In genomic region chr7:50865450-50865849, GRCh38 we compare ENCODE assay signal across 27 cellular contexts.
"Had no signal": no experiment of that assay in that cellular context is flagged by ENCODE, and none has a peak within 500 bp of the region (broad histone marks: within the 10 kb centered on the region; RNA-seq: fewer than 3 reads in every experiment).

No MANE protein-coding gene starts in this region.

- ATAC-seq: activated CD4-positive, CD25-positive, alpha-beta regulatory T cell treated with anti-CD3 and anti-CD28 coated beads, Interleukin-2, amount 50 U/mL, for 24 hours; left ventricle myocardium superior; naive thymus-derived CD4-positive, alpha-beta T cell; stimulated activated naive B cell treated with anti-CD40 and anti-IgM and Interleukin-4, amounts not matched to agents 10 μg/mL and 1 μg/mL and 100 μg/mL, for 72 hours; T-helper 17 cell had no signal

- FAIRE-seq: endometrium had no signal

- H3K27ac ChIP-seq: adrenal gland, heart left ventricle, ovary, prostate gland, stomach, thyroid gland, WERI-Rb-1 had no signal

- H3K4me1 ChIP-seq: adrenal gland, stomach, thyroid gland had no signal

- H3K9me3 ChIP-seq: adrenal gland, heart left ventricle, ovary, prostate gland, stomach, thyroid gland had no signal

- H3K36me3 ChIP-seq: adrenal gland, heart left ventricle, ovary, prostate gland, stomach, thyroid gland, WERI-Rb-1 had no signal

- H3K27me3 ChIP-seq: adrenal gland, heart left ventricle, ovary, stomach, thyroid gland had no signal

- DNase-seq: activated CD4-positive, alpha-beta T cell treated with anti-CD3 and anti-CD28 coated beads for 48 hours; activated CD4-positive, alpha-beta T cell treated with anti-CD3 and anti-CD28 coated beads, Interleukin-2, amount 50 U/mL, for 48 hours; activated effector memory CD4-positive, alpha-beta T cell treated with Interleukin-2 at 50 U/mL for 16 hours; activated naive CD4-positive, alpha-beta T cell treated with Interleukin-2 at 50 U/mL for 16 hours; activated naive CD8-positive, alpha-beta T cell treated with anti-CD3 and anti-CD28 coated beads for 36 hours; adrenal gland; aorta; caudate nucleus; effector CD8-positive, alpha-beta T cell; foreskin fibroblast; heart left ventricle; kidney glomerular epithelial cell; left ventricle myocardium superior; midbrain; naive thymus-derived CD4-positive, alpha-beta T cell; ovary; stimulated activated CD4-positive, alpha-beta T cell treated with anti-CD3 and anti-CD28 coated beads, Interleukin-15, amount 100 ng/mL, for 24 hours; stimulated activated CD4-positive, alpha-beta T cell treated with anti-CD3 and anti-CD28 coated beads, Interleukin-2, amount 100 ng/mL, for 24 hours; stimulated activated naive B cell treated with anti-CD40 and anti-IgM and Interleukin-4, amounts not matched to agents 10 μg/mL and 1 μg/mL and 100 μg/mL, for 72 hours; stomach; T-helper 17 cell; T1000; thyroid gland; WERI-Rb-1 had no signal

- H3K4me3 ChIP-seq: adrenal gland, heart left ventricle, ovary, prostate gland, stomach, thyroid gland had no signal
